Comparison of ENCODE assay signal across 30 cellular contexts in the genomic region with DNA sequence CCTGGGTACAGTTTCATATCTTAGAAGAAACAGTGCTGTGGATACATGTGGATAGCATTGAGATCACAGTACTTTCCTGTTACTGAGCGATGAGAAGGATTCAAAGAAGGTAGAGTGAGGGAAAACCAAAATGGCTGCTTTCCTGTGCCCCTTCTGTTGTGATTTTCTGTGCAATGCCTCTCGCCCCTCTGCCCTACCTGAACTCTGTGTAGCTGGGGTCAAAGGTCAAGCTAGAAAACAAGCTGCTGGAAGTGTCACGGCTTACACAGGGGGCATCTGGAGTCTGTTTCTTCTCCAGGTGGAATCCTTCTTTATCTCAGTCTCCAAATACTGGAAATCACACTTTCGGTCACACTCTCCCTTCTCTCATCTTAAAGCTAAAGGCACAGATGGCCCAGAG. TPM values are rescaled to one million over a fixed set of nuclear protein-coding genes. Genes with fewer than 3 reads are reported as not detected.
DNase-seq lines count a peak whose midpoint lies in the region; ATAC-seq and TF ChIP-seq lines count a peak whose summit lies in the region.
"Had no signal": no experiment of that assay in that cellular context is flagged by ENCODE, and none has a peak within 500 bp of the region (broad histone marks: within the 10 kb centered on the region; RNA-seq: fewer than 3 reads in every experiment).

No MANE protein-coding gene starts in this region.

- no peak for ATAC-seq in CD4-positive, CD25-positive, alpha-beta regulatory T cell (ENCODE audit: low read depth in 2 of 2)
- ATAC-seq in activated CD8-positive, alpha-beta T cell treated with anti-CD3 and anti-CD28 coated beads for 36 hours: no peak
- ATAC-seq in effector memory CD8-positive, alpha-beta T cell (replicated peaks): no peak
- ATAC-seq in GM19035 (IDR thresholded peaks at IDR 0.05; ENCODE audit: unreplicated experiment): no peak
- ATAC-seq in HG02970 (IDR thresholded peaks at IDR 0.05; ENCODE audit: low FRiP score, unreplicated experiment): no peak
- ATAC-seq: gastrocnemius medialis, left ventricle myocardium superior, Right ventricle myocardium inferior had no signal

- DNase-seq in CD4-positive, CD25-positive, alpha-beta regulatory T cell: no peak
- no peak for DNase-seq in activated CD8-positive, alpha-beta T cell treated with anti-CD3 and anti-CD28 coated beads for 36 hours
- DNase-seq in effector memory CD8-positive, alpha-beta T cell: no peak
- DNase-seq in DMS79 treated with DMSO at 0.1 percent for 48 hours (lab: John Stamatoyannopoulos, UW) (no peak), prostate gland (ENCODE audit: low spot score) (no peak)
- DNase-seq: activated CD4-positive, alpha-beta T cell treated with anti-CD3 and anti-CD28 coated beads for 48 hours; activated T-cell treated with anti-CD3 and anti-CD28 coated beads for 4 hours; adrenal gland; COR-L47; DMS79; gastrocnemius medialis; hippocampal formation; IMR-90; left ventricle myocardium superior; NCI-H1105 treated with DMSO at 0.1 percent for 48 hours; NCI-H2029 treated with DMSO at 0.1 percent for 48 hours; NCI-H345; NCI-H774; stimulated activated CD4-positive, alpha-beta T cell treated with anti-CD3 and anti-CD28 coated beads, Interleukin-1b, Interleukin-23, amount 100 ng/mL, for 48 hours; stimulated activated naive B cell treated with anti-CD40 and anti-IgM and Interleukin-4, amounts not matched to agents 10 μg/mL and 1 μg/mL and 100 μg/mL, for 72 hours; tibial artery had no signal

- no peak overlapping the region for H3K4me3 ChIP-seq in BLaER1 treated with 17β-estradiol and CSF1 and Interleukin-3, amounts not matched to agents 10 nM and 100 nM
- no peak overlapping the region for H3K4me3 ChIP-seq in CD4-positive, CD25-positive, alpha-beta regulatory T cell (ENCODE audit: low read depth, low read length)
- no peak overlapping the region for H3K4me3 ChIP-seq in prostate gland
- H3K4me3 ChIP-seq: adrenal gland, esophagus muscularis mucosa, gastrocnemius medialis, tibial artery had no signal

- H3K36me3 ChIP-seq in BLaER1 treated with 17β-estradiol and CSF1 and Interleukin-3, amounts not matched to agents 10 nM and 100 nM: no peaks in the 10 kb centered on the region
- H3K36me3 ChIP-seq in CD4-positive, CD25-positive, alpha-beta regulatory T cell (ENCODE audit: control insufficient read depth, insufficient read depth, low read length): no peaks in the 10 kb centered on the region
- H3K36me3 ChIP-seq in prostate gland: no peaks in the 10 kb centered on the region
- H3K36me3 ChIP-seq: adrenal gland, esophagus muscularis mucosa, gastrocnemius medialis, tibial artery had no signal

- TF ChIP-seq POLR2A in prostate gland (IDR thresholded peaks at IDR 0.05): no peak

- H3K4me3 Mint-ChIP-seq in CD4-positive, CD25-positive, alpha-beta regulatory T cell: peak overlapping the region in 1 of 4 donors; percentile 8
- no peak overlapping the region for H3K4me3 Mint-ChIP-seq in activated CD8-positive, alpha-beta T cell treated with anti-CD3 and anti-CD28 coated beads for 36 hours
- peak overlapping the region; percentile 36 to 77 for H3K4me3 Mint-ChIP-seq in effector memory CD8-positive, alpha-beta T cell
- H3K4me3 Mint-ChIP-seq: stimulated activated naive B cell treated with anti-CD40 and anti-IgM and Interleukin-4, amounts not matched to agents 10 μg/mL and 1 μg/mL and 100 μg/mL, for 72 hours had no signal

- intact Hi-C loops in activated CD8-positive, alpha-beta T cell treated with anti-CD3 and anti-CD28 coated beads for 36 hours (cut with micrococcal nuclease): no loop called here
- intact Hi-C loops in prostate gland (cut with DNase I): no loop called here

- no peaks in the 10 kb centered on the region for H4K20me1 ChIP-seq in BLaER1 treated with 17β-estradiol and CSF1 and Interleukin-3, amounts not matched to agents 10 nM and 100 nM

- H3K27ac Mint-ChIP-seq in CD4-positive, CD25-positive, alpha-beta regulatory T cell: peak overlapping the region; percentile 93 to 96 (median 95)
- peak overlapping the region; percentile 92 for H3K27ac Mint-ChIP-seq in activated CD8-positive, alpha-beta T cell treated with anti-CD3 and anti-CD28 coated beads for 36 hours
- H3K27ac Mint-ChIP-seq in effector memory CD8-positive, alpha-beta T cell: peak overlapping the region; percentile 80 to 95
- H3K27ac Mint-ChIP-seq: stimulated activated naive B cell treated with anti-CD40 and anti-IgM and Interleukin-4, amounts not matched to agents 10 μg/mL and 1 μg/mL and 100 μg/mL, for 72 hours had no signal

- peaks cover 0 to 17% (median 6%) of the 10 kb centered on the region in 7 donors for H3K9me3 Mint-ChIP-seq in CD4-positive, CD25-positive, alpha-beta regulatory T cell
- peaks cover 19% of the 10 kb centered on the region for H3K9me3 Mint-ChIP-seq in activated CD8-positive, alpha-beta T cell treated with anti-CD3 and anti-CD28 coated beads for 36 hours
- H3K9me3 Mint-ChIP-seq in effector memory CD8-positive, alpha-beta T cell: peaks cover 2 to 7% of the 10 kb centered on the region in 2 donors

- H3K9me3 ChIP-seq in BLaER1 treated with 17β-estradiol and CSF1 and Interleukin-3, amounts not matched to agents 10 nM and 100 nM (replicated peaks in 1 of 11): peaks cover 0 to 26% (median 12%) of the 10 kb centered on the region in 11 experiments; a peak in 13 of 22 replicates
- H3K9me3 ChIP-seq in CD4-positive, CD25-positive, alpha-beta regulatory T cell (ENCODE audit: control insufficient read depth in 2 of 2, low read length in 2 of 2): no peaks in the 10 kb centered on the region
- H3K9me3 ChIP-seq in prostate gland: no peaks in the 10 kb centered on the region
- H3K9me3 ChIP-seq: adrenal gland, gastrocnemius medialis, tibial artery had no signal

- peak overlapping the region in 4 of 11 experiments; percentile 40 to 54 (median 48); a peak in 3 of 22 replicates for H3K4me2 ChIP-seq in BLaER1 treated with 17β-estradiol and CSF1 and Interleukin-3, amounts not matched to agents 10 nM and 100 nM

- H3K4me1 ChIP-seq in BLaER1 treated with 17β-estradiol and CSF1 and Interleukin-3, amounts not matched to agents 10 nM and 100 nM: peaks cover 10 to 20% (median 17%) of the 10 kb centered on the region in 10 experiments
- H3K4me1 ChIP-seq in CD4-positive, CD25-positive, alpha-beta regulatory T cell (ENCODE audit: control insufficient read depth, insufficient read depth, low read length, poor library complexity, severe bottlenecking): peaks cover 59% of the 10 kb centered on the region
- H3K4me1 ChIP-seq in prostate gland (replicated peaks): no peaks in the 10 kb centered on the region
- H3K4me1 ChIP-seq: gastrocnemius medialis had no signal

- H3K4me1 Mint-ChIP-seq in CD4-positive, CD25-positive, alpha-beta regulatory T cell: peaks cover 24 to 83% (median 64%) of the 10 kb centered on the region in 4 donors
- H3K4me1 Mint-ChIP-seq in activated CD8-positive, alpha-beta T cell treated with anti-CD3 and anti-CD28 coated beads for 36 hours (ENCODE audit: low read depth): peaks cover 62% of the 10 kb centered on the region
- peaks cover 42 to 49% of the 10 kb centered on the region in 2 donors for H3K4me1 Mint-ChIP-seq in effector memory CD8-positive, alpha-beta T cell (ENCODE audit: low read depth in 2 of 2)

- CTCF ChIA-PET in activated CD8-positive, alpha-beta T cell treated with anti-CD3 and anti-CD28 coated beads for 36 hours (lab: Charles Lee): interaction anchor here (1.0 to 3.8 kb wide), 4 partner anchors 9 to 20 kb away, joined by 4 to 80 read pairs (median 32); no protein-coding TSS in a partner anchor

- TF ChIP-seq CTCF in activated CD8-positive, alpha-beta T cell treated with anti-CD3 and anti-CD28 coated beads for 36 hours (IDR thresholded peaks at IDR 0.05): no peak
- TF ChIP-seq CTCF in prostate gland (IDR thresholded peaks at IDR 0.05): no peak

- H3K27ac ChIP-seq in BLaER1 treated with 17β-estradiol and CSF1 and Interleukin-3, amounts not matched to agents 10 nM and 100 nM: peak overlapping the region in 9 of 11 experiments; percentile 26 to 67 (median 50); a peak in 11 of 22 replicates
- peak overlapping the region; percentile 81 for H3K27ac ChIP-seq in CD4-positive, CD25-positive, alpha-beta regulatory T cell (ENCODE audit: insufficient read depth, low read length, poor library complexity, severe bottlenecking)
- H3K27ac ChIP-seq in prostate gland: no peak overlapping the region
- H3K27ac ChIP-seq: adrenal gland, esophagus muscularis mucosa, gastrocnemius medialis, tibial artery had no signal

- POLR2A ChIA-PET in activated CD8-positive, alpha-beta T cell treated with anti-CD3 and anti-CD28 coated beads for 36 hours (lab: Charles Lee): interaction anchor here (0.9 to 4.0 kb wide), 2 partner anchors 9 to 15 kb away, joined by 4 to 16 read pairs; no protein-coding TSS in a partner anchor

- H3K27me3 Mint-ChIP-seq in CD4-positive, CD25-positive, alpha-beta regulatory T cell: no peaks in the 10 kb centered on the region
- no peaks in the 10 kb centered on the region for H3K27me3 Mint-ChIP-seq in activated CD8-positive, alpha-beta T cell treated with anti-CD3 and anti-CD28 coated beads for 36 hours
- H3K27me3 Mint-ChIP-seq in effector memory CD8-positive, alpha-beta T cell: no peaks in the 10 kb centered on the region
- H3K27me3 Mint-ChIP-seq: stimulated activated naive B cell treated with anti-CD40 and anti-IgM and Interleukin-4, amounts not matched to agents 10 μg/mL and 1 μg/mL and 100 μg/mL, for 72 hours had no signal

- no peaks in the 10 kb centered on the region for H3K27me3 ChIP-seq in BLaER1 treated with 17β-estradiol and CSF1 and Interleukin-3, amounts not matched to agents 10 nM and 100 nM
- H3K27me3 ChIP-seq in CD4-positive, CD25-positive, alpha-beta regulatory T cell (ENCODE audit: control insufficient read depth, insufficient read depth, low read length): no peaks in the 10 kb centered on the region
- no peaks in the 10 kb centered on the region for H3K27me3 ChIP-seq in prostate gland (replicated peaks; ENCODE audit: insufficient read depth)
- H3K27me3 ChIP-seq: adrenal gland, esophagus muscularis mucosa, gastrocnemius medialis, tibial artery had no signal

- peaks cover 11% of the 10 kb centered on the region for H3K36me3 Mint-ChIP-seq in CD4-positive, CD25-positive, alpha-beta regulatory T cell
- peaks cover 27% of the 10 kb centered on the region for H3K36me3 Mint-ChIP-seq in activated CD8-positive, alpha-beta T cell treated with anti-CD3 and anti-CD28 coated beads for 36 hours (ENCODE audit: low read depth)
- H3K36me3 Mint-ChIP-seq in effector memory CD8-positive, alpha-beta T cell (ENCODE audit: insufficient read depth): no peaks in the 10 kb centered on the region

- no peak overlapping the region for H3K9ac ChIP-seq in BLaER1 treated with 17β-estradiol and CSF1 and Interleukin-3, amounts not matched to agents 10 nM and 100 nM

- 96% methylated on average over 4 of the region's 4 CpGs for WGBS in prostate gland

RNA-seq across cellular contexts. Expression of a gene that starts 27.0 kb away (rescaled TPM):
- total RNA-seq in CD4-positive, CD25-positive, alpha-beta regulatory T cell: not detected
- polyA plus RNA-seq in CD4-positive, CD25-positive, alpha-beta regulatory T cell: under 1 TPM in 3 of 4 donors, not detected in 1; 0.06 to 0.39 (median 0.11) TPM
- not detected for total RNA-seq in activated CD8-positive, alpha-beta T cell treated with anti-CD3 and anti-CD28 coated beads for 36 hours
- total RNA-seq in prostate gland: under 1 TPM in 1 of 2 donors, not detected in 1; 0.62 TPM
- total RNA-seq: adrenal gland, esophagus muscularis mucosa, gastrocnemius medialis, H4, IMR-90, left ventricle myocardium superior, M059J, mononuclear cell, posterior vena cava, Right ventricle myocardium inferior had no signal
- polyA plus RNA-seq: adrenal gland, IMR-90 had no signal

Comparison
In these comparisons a context has a peak if more than half of its experiments do, and no peak if none do; other contexts are left out.
1. H3K27ac ChIP-seq: peak in BLaER1 treated with 17β-estradiol and CSF1 and Interleukin-3, amounts not matched to agents 10 nM and 100 nM (9 of 11) and CD4-positive, CD25-positive, alpha-beta regulatory T cell (single experiment); none in prostate gland (0 of 2).
2. Peak in every context shown above with its lines, with median percentiles within 50 percentile points of each other: H3K27ac Mint-ChIP-seq.